In the genomic region with DNA sequence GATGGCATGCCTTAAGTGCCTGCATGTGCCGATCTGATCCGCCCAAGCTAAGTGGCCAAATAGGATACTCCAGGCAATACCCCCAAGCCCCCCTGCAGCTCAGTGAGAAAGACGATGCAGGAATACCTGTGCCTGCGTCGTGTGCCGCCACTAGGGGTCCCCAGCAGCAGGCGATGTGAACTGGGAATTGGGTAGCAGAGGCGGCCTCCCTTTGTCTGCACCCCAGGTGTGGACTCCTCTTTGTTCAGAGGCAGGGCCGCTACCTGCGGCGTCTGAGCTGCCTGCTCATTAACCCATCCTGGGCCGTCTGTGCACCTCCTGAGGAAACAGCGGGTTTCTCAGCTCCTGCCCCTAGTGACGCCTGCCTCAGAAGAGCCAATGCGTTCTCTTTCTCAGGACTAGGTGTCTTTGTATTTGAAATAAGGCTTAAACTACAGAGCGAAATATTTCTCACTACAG, we compare ENCODE assay signal across 1 cellular context.
TF ChIP-seq lines count a peak whose summit lies in the region.

No MANE protein-coding gene starts in this region.

TF ChIP-seq in WTC11, 78 proteins besides CTCF, POLR2A, EP300 and RAD21 (continued from another document):
- TF ChIP-seq HMGXB4 (CRISPR knock-in tag; IDR thresholded peaks at IDR 0.05) (peak; percentile 73), ESRRA (CRISPR knock-in tag; IDR thresholded peaks at IDR 0.05; ENCODE audit: borderline replicate concordance) (no peak), ZNF425 (CRISPR knock-in tag; conservative IDR thresholded peaks at IDR 0.05) (no peak), SOX15 (CRISPR knock-in tag; IDR thresholded peaks at IDR 0.05) (no peak), GABPB1 (CRISPR knock-in tag; IDR thresholded peaks at IDR 0.05) (peak; percentile 41; the same call in 1 of the 2 replicates), SP1 (CRISPR knock-in tag; conservative IDR thresholded peaks at IDR 0.05) (peak; percentile 71), FOXP1 (CRISPR knock-in tag; IDR thresholded peaks at IDR 0.05; ENCODE audit: borderline replicate concordance) (peak; percentile 68; the same call in 1 of the 2 replicates), ZNF232 (CRISPR knock-in tag; IDR thresholded peaks at IDR 0.05) (peak; percentile 70; the same call in 1 of the 2 replicates), PRRX2 (CRISPR knock-in tag; IDR thresholded peaks at IDR 0.05) (no peak), ZNF396 (CRISPR knock-in tag; IDR thresholded peaks at IDR 0.05; ENCODE audit: borderline replicate concordance) (no peak), USF1 (CRISPR knock-in tag; IDR thresholded peaks at IDR 0.05) (0 out of 2 replicates have a peak, but pooled peaks have one; percentile 23)
- TF ChIP-seq, protein P1, sequence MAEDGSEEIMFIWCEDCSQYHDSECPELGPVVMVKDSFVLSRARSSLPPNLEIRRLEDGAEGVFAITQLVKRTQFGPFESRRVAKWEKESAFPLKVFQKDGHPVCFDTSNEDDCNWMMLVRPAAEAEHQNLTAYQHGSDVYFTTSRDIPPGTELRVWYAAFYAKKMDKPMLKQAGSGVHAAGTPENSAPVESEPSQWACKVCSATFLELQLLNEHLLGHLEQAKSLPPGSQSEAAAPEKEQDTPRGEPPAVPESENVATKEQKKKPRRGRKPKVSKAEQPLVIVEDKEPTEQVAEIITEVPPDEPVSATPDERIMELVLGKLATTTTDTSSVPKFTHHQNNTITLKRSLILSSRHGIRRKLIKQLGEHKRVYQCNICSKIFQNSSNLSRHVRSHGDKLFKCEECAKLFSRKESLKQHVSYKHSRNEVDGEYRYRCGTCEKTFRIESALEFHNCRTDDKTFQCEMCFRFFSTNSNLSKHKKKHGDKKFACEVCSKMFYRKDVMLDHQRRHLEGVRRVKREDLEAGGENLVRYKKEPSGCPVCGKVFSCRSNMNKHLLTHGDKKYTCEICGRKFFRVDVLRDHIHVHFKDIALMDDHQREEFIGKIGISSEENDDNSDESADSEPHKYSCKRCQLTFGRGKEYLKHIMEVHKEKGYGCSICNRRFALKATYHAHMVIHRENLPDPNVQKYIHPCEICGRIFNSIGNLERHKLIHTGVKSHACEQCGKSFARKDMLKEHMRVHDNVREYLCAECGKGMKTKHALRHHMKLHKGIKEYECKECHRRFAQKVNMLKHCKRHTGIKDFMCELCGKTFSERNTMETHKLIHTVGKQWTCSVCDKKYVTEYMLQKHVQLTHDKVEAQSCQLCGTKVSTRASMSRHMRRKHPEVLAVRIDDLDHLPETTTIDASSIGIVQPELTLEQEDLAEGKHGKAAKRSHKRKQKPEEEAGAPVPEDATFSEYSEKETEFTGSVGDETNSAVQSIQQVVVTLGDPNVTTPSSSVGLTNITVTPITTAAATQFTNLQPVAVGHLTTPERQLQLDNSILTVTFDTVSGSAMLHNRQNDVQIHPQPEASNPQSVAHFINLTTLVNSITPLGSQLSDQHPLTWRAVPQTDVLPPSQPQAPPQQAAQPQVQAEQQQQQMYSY (CRISPR knock-in tag; IDR thresholded peaks at IDR 0.05) = no peak
- TF ChIP-seq, protein P2, sequence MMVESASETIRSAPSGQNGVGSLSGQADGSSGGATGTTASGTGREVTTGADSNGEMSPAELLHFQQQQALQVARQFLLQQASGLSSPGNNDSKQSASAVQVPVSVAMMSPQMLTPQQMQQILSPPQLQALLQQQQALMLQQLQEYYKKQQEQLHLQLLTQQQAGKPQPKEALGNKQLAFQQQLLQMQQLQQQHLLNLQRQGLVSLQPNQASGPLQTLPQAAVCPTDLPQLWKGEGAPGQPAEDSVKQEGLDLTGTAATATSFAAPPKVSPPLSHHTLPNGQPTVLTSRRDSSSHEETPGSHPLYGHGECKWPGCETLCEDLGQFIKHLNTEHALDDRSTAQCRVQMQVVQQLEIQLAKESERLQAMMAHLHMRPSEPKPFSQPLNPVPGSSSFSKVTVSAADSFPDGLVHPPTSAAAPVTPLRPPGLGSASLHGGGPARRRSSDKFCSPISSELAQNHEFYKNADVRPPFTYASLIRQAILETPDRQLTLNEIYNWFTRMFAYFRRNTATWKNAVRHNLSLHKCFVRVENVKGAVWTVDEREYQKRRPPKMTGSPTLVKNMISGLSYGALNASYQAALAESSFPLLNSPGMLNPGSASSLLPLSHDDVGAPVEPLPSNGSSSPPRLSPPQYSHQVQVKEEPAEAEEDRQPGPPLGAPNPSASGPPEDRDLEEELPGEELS (CRISPR knock-in tag; IDR thresholded peaks at IDR 0.05) = peak; percentile 14; the same call in 1 of the 2 replicates
- TF ChIP-seq, protein P3, sequence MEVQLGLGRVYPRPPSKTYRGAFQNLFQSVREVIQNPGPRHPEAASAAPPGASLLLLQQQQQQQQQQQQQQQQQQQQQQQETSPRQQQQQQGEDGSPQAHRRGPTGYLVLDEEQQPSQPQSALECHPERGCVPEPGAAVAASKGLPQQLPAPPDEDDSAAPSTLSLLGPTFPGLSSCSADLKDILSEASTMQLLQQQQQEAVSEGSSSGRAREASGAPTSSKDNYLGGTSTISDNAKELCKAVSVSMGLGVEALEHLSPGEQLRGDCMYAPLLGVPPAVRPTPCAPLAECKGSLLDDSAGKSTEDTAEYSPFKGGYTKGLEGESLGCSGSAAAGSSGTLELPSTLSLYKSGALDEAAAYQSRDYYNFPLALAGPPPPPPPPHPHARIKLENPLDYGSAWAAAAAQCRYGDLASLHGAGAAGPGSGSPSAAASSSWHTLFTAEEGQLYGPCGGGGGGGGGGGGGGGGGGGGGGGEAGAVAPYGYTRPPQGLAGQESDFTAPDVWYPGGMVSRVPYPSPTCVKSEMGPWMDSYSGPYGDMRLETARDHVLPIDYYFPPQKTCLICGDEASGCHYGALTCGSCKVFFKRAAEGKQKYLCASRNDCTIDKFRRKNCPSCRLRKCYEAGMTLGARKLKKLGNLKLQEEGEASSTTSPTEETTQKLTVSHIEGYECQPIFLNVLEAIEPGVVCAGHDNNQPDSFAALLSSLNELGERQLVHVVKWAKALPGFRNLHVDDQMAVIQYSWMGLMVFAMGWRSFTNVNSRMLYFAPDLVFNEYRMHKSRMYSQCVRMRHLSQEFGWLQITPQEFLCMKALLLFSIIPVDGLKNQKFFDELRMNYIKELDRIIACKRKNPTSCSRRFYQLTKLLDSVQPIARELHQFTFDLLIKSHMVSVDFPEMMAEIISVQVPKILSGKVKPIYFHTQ (CRISPR knock-in tag; IDR thresholded peaks at IDR 0.05) = no peak
